9 cellular contexts compared by ENCODE assay signal in the genomic region with DNA sequence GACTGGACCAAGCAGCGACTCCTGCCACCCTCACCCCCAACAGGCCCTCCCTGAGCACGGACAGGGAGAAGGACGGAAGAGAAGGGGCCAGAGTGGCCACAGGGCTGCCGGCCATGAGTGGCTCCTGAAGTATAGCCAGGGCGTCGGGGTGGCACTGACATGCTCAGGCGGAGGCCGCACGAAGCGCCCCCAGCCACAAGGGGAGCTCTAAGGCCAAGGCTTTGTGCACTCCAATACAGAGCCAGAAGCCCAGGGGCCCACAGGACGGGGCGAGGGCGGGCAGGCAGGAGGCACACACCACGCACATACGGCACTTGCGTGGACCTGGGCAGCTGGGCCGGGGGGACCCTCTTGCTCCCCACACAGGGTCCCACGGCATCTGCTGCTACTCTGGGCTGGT. TPM values are rescaled to one million over a fixed set of nuclear protein-coding genes. Genes with fewer than 3 reads are reported as not detected.
A peak's percentile ranks its signal among the peaks of the same experiment; 100 is the strongest.
DNase-seq lines count a peak whose midpoint lies in the region; ATAC-seq and TF ChIP-seq lines count a peak whose summit lies in the region.
"Had no signal": no experiment of that assay in that cellular context is flagged by ENCODE, and none has a peak within 500 bp of the region (broad histone marks: within the 10 kb centered on the region; RNA-seq: fewer than 3 reads in every experiment).

No MANE protein-coding gene starts in this region.

- no peak overlapping the region for H3K9ac ChIP-seq in PC-3 (ENCODE audit: low read length)

- no peaks in the 10 kb centered on the region for H3K9me3 Mint-ChIP-seq in activated CD4-positive, alpha-beta T cell treated with anti-CD3 and anti-CD28 coated beads, Interleukin-2, amount 10 ng/mL, durations not matched to agents 24 days and 14 days

- no peaks in the 10 kb centered on the region for H3K9me2 ChIP-seq in PC-3 (replicated peaks; ENCODE audit: low read length)

- peak; percentile 62 for TF ChIP-seq CTCF in PC-3 (conservative IDR thresholded peaks at IDR 0.05; ENCODE audit: low read depth, low read length)

- no peaks in the 10 kb centered on the region for H3F3A ChIP-seq in PC-3 (ENCODE audit: low read length, unreplicated experiment)

- H3K36me3 Mint-ChIP-seq in activated CD4-positive, alpha-beta T cell treated with anti-CD3 and anti-CD28 coated beads, Interleukin-2, amount 10 ng/mL, durations not matched to agents 24 days and 14 days (ENCODE audit: low read depth) = peaks cover 33% of the 10 kb centered on the region

- H2AFZ ChIP-seq in PC-3 (ENCODE audit: low read length) = no peak overlapping the region

- peaks cover 66% of the 10 kb centered on the region for H3K4me1 Mint-ChIP-seq in activated CD4-positive, alpha-beta T cell treated with anti-CD3 and anti-CD28 coated beads, Interleukin-2, amount 10 ng/mL, durations not matched to agents 24 days and 14 days

- CTCF ChIA-PET in PC-3 (lab: Charles Lee) = interaction anchor here (1.0 kb wide), 1 partner anchor 38 kb away, joined by 4 read pairs; no protein-coding TSS in a partner anchor

- no peaks in the 10 kb centered on the region for H3K9me3 ChIP-seq in PC-3 (ENCODE audit: low read length)
- H3K9me3 ChIP-seq: SJSA1 had no signal

- no peaks in the 10 kb centered on the region for H3K4me1 ChIP-seq in PC-3 (ENCODE audit: insufficient read depth, low read length)

- peaks cover 22% of the 10 kb centered on the region for H3K36me3 ChIP-seq in PC-3 (ENCODE audit: low read depth, low read length)

- H3K4me2 ChIP-seq in PC-3 (ENCODE audit: low read length) = no peak overlapping the region

- peaks cover 4% of the 10 kb centered on the region for H3K27me3 Mint-ChIP-seq in activated CD4-positive, alpha-beta T cell treated with anti-CD3 and anti-CD28 coated beads, Interleukin-2, amount 10 ng/mL, durations not matched to agents 24 days and 14 days

- H3K27me3 ChIP-seq in PC-3 (ENCODE audit: low read length) = no peaks in the 10 kb centered on the region
- H3K27me3 ChIP-seq: SJSA1 had no signal

- no peak overlapping the region for H3K27ac Mint-ChIP-seq in activated CD4-positive, alpha-beta T cell treated with anti-CD3 and anti-CD28 coated beads, Interleukin-2, amount 10 ng/mL, durations not matched to agents 24 days and 14 days

- no peak for TF ChIP-seq POLR2A in erythroblast (IDR thresholded peaks at IDR 0.05; ENCODE audit: low read length)

- H3K4me3 ChIP-seq in PC-3 (ENCODE audit: low read length) = no peak overlapping the region
- H3K4me3 ChIP-seq: SJSA1 had no signal

- H3K79me2 ChIP-seq in PC-3 (ENCODE audit: low read length) = no peaks in the 10 kb centered on the region

- ATAC-seq in PC-3 = peak; percentile 85
- no peak for ATAC-seq in HG02981 (IDR thresholded peaks at IDR 0.05; ENCODE audit: unreplicated experiment)

- no peak overlapping the region for H3K4me3 Mint-ChIP-seq in activated CD4-positive, alpha-beta T cell treated with anti-CD3 and anti-CD28 coated beads, Interleukin-2, amount 10 ng/mL, durations not matched to agents 24 days and 14 days

- POLR2A ChIA-PET in PC-3 (lab: Charles Lee; ENCODE audit: unreplicated experiment) = no interaction called here

- H4K20me1 ChIP-seq in PC-3 (ENCODE audit: low read length) = no peaks in the 10 kb centered on the region

- no TSS peak for BruUV-seq in PC-3 (replicated peaks; lab: Mats Ljungman, UMichigan)

- peak; percentile 78 for DNase-seq in activated CD4-positive, alpha-beta T cell treated with anti-CD3 and anti-CD28 coated beads, Interleukin-2, amount 10 ng/mL, durations not matched to agents 24 days and 14 days
- DNase-seq in activated CD4-positive, alpha-beta T cell treated with anti-CD3 and anti-CD28 coated beads for 4 hours = no peak
- DNase-seq in PC-3 = peak; percentile 31
- DNase-seq in erythroblast (lab: John Stamatoyannopoulos, UW) = peak; percentile 16 to 31
- DNase-seq in stimulated activated CD4-positive, alpha-beta T cell treated with anti-CD3 and anti-CD28 coated beads, Interleukin-4, amount 100 ng/mL, for 24 hours = peak; percentile 43
- DNase-seq in cortex of kidney (lab: John Stamatoyannopoulos, UW) = no peak
- no peak for DNase-seq in NK-92 treated with Interleukin-12 subunit alpha and Interleukin-12 subunit beta, amount 100 ng/mL, for 24 hours (lab: John Stamatoyannopoulos, UW)

- no peak overlapping the region for H3K27ac ChIP-seq in PC-3 (ENCODE audit: low read length)
- H3K27ac ChIP-seq: SJSA1 had no signal

- intact Hi-C loops in activated CD4-positive, alpha-beta T cell treated with anti-CD3 and anti-CD28 coated beads, Interleukin-2, amount 10 ng/mL, durations not matched to agents 24 days and 14 days (cut with micrococcal nuclease) = no loop called here
- intact Hi-C loops in PC-3 (cut with micrococcal nuclease) = no loop called here

RNA-seq across cellular contexts. Expression of gene KLF2, which starts 52.0 kb away (rescaled TPM):
- total RNA-seq in activated CD4-positive, alpha-beta T cell treated with anti-CD3 and anti-CD28 coated beads, Interleukin-2, amount 10 ng/mL, durations not matched to agents 24 days and 14 days = 2.2 and 3.7 TPM in 2 replicates
- total RNA-seq in PC-3 (2014; rRNA removed) = 4.8 and 6.6 TPM in 2 replicates

Comparison
In these comparisons a context has a peak if more than half of its experiments do, and no peak if none do; other contexts are left out.
1. DNase-seq: peak in activated CD4-positive, alpha-beta T cell treated with anti-CD3 and anti-CD28 coated beads, Interleukin-2, amount 10 ng/mL, durations not matched to agents 24 days and 14 days (single experiment), PC-3 (single experiment), erythroblast (2 of 2) and stimulated activated CD4-positive, alpha-beta T cell treated with anti-CD3 and anti-CD28 coated beads, Interleukin-4, amount 100 ng/mL, for 24 hours (single experiment); none in activated CD4-positive, alpha-beta T cell treated with anti-CD3 and anti-CD28 coated beads for 4 hours (0 of 2), cortex of kidney (single experiment) and NK-92 treated with Interleukin-12 subunit alpha and Interleukin-12 subunit beta, amount 100 ng/mL, for 24 hours (single experiment).